10 cellular contexts compared by ENCODE assay signal in genomic region chr2:136375017-136375901, GRCh38.
DNase-seq lines count a peak whose midpoint lies in the region; ATAC-seq and TF ChIP-seq lines count a peak whose summit lies in the region.
"Had no signal": no experiment of that assay in that cellular context is flagged by ENCODE, and none has a peak within 500 bp of the region (broad histone marks: within the 10 kb centered on the region; RNA-seq: fewer than 3 reads in every experiment).

No MANE protein-coding gene starts in this region.

- H3K36me3 ChIP-seq in hepatocyte (replicated peaks; ENCODE audit: insufficient read depth, low read depth), result no peaks in the 10 kb centered on the region

- H3K4me2 ChIP-seq in hepatocyte, result no peak overlapping the region

- TF ChIP-seq CTCF in foreskin keratinocyte (conservative IDR thresholded peaks at IDR 0.05), result no peak
- no peak for TF ChIP-seq CTCF in hepatocyte (IDR thresholded peaks at IDR 0.05; ENCODE audit: poor library complexity)

- no peak overlapping the region for H3K4me3 ChIP-seq in hepatocyte

- H3K27me3 ChIP-seq in foreskin keratinocyte (no peaks in the 10 kb centered on the region), hepatocyte (no peaks in the 10 kb centered on the region)

- no peaks in the 10 kb centered on the region for H3K79me2 ChIP-seq in hepatocyte

- ATAC-seq in GM21723 (IDR thresholded peaks at IDR 0.05; ENCODE audit: unreplicated experiment) (peak; percentile 55), foreskin keratinocyte (peak; percentile 68)
- ATAC-seq: Panc1 had no signal

- no peak overlapping the region for H3K27ac ChIP-seq in foreskin keratinocyte
- no peak overlapping the region for H3K27ac ChIP-seq in hepatocyte

- no peaks in the 10 kb centered on the region for H4K20me1 ChIP-seq in hepatocyte (ENCODE audit: insufficient read depth, poor library complexity, severe bottlenecking)

- no peaks in the 10 kb centered on the region for H3K9me2 ChIP-seq in hepatocyte (replicated peaks; ENCODE audit: insufficient read depth)

- 94% methylated on average over 5 of the region's 5 CpGs for WGBS in hepatocyte (ENCODE audit: low lambda C conversion rate, missing lambda C conversion rate)

- H3K9me3 ChIP-seq in hepatocyte (ENCODE audit: low read depth), result no peaks in the 10 kb centered on the region

- H2AFZ ChIP-seq in hepatocyte, result no peak overlapping the region

- H3K4me1 ChIP-seq in foreskin keratinocyte (peaks cover 7% of the 10 kb centered on the region), hepatocyte (ENCODE audit: insufficient read depth) (no peaks in the 10 kb centered on the region)

- DNase-seq in NCI-H1417 (lab: John Stamatoyannopoulos, UW) (peak; percentile 5 to 35 (median 34)), NCI-H1417 treated with DMSO at 0.1 percent for 48 hours (lab: John Stamatoyannopoulos, UW) (no peak), MV-4-11 (lab: John Stamatoyannopoulos, UW) (peak; percentile 48), foreskin keratinocyte (peak; percentile 15 to 52), activated gamma-delta T cell treated with Interleukin-2 at 50 U/mL for 16 hours (no peak), hepatocyte (ENCODE audit: low spot score) (no peak), D341Med (ENCODE audit: low spot score) (no peak)
- DNase-seq: 8988T had no signal

Comparison
In these comparisons a context has a peak if more than half of its experiments do, and no peak if none do; other contexts are left out.
1. DNase-seq: peak in NCI-H1417 (3 of 3), MV-4-11 (single experiment) and foreskin keratinocyte (2 of 2); none in NCI-H1417 treated with DMSO at 0.1 percent for 48 hours (single experiment), activated gamma-delta T cell treated with Interleukin-2 at 50 U/mL for 16 hours (single experiment), hepatocyte (single experiment) and D341Med (single experiment).